Comparison of ENCODE assay signal across 1 cellular context in genomic region chr12:125424909-125425308, GRCh38.
TF ChIP-seq lines count a peak whose summit lies in the region.

No MANE protein-coding gene starts in this region.

TF ChIP-seq in A549, 52 proteins besides CTCF, POLR2A, EP300 and RAD21 (continued from another document):
- no peak for TF ChIP-seq REST (IDR thresholded peaks at IDR 0.05)
- TF ChIP-seq RCOR1 (IDR thresholded peaks at IDR 0.05; ENCODE audit: low read depth, low read length): no peak
- no peak for TF ChIP-seq CBX2 (IDR thresholded peaks at IDR 0.05; ENCODE audit: borderline replicate concordance, low read depth)
- no peak for TF ChIP-seq ZSCAN20 (CRISPR knock-in tag; IDR thresholded peaks at IDR 0.05)
